8 cellular contexts compared by ENCODE assay signal in the genomic region with DNA sequence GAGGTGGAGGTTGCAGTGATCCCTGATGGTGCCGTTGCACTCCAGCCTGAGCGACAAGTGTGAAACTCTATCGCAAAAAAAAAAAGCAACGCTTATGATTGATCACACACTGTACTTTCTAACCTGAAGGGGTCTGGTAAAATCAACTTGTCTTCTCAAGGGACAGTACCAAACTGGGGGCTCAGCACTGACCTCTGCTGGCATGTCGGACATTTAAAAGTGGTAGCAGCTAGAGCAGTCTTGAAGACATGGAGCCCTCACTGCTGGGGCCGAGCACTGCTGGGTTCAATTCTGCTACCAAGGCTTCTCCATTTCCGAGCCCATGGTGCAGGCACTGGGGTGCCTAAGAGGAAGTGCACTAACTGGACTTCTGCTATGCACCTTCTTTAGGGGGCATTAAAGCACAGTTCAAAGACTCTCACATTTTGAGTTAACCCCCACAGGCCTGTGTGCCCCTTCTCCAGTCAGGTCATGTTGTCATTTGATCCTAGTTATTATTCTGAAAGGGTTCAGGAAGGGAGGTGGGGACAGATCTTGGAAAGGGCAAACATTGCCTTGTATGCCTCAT. TPM values are rescaled to one million over a fixed set of nuclear protein-coding genes. Genes with fewer than 3 reads are reported as not detected.
A peak's percentile ranks its signal among the peaks of the same experiment; 100 is the strongest.
DNase-seq lines count a peak whose midpoint lies in the region; ATAC-seq and TF ChIP-seq lines count a peak whose summit lies in the region.

No MANE protein-coding gene starts in this region.

- no peak overlapping the region for H2AFZ ChIP-seq in hepatocyte

- peaks cover 9% of the 10 kb centered on the region for H3K4me1 ChIP-seq in hepatocyte (ENCODE audit: insufficient read depth)

- peak; percentile 35 for TF ChIP-seq CTCF in hepatocyte (IDR thresholded peaks at IDR 0.05; ENCODE audit: poor library complexity)

- H3K27ac ChIP-seq in hepatocyte: no peak overlapping the region

- 91% methylated on average over 7 of the region's 7 CpGs for WGBS in hepatocyte (ENCODE audit: low lambda C conversion rate, missing lambda C conversion rate)

- peak; percentile 30 to 59 for DNase-seq in NCI-H526 (lab: John Stamatoyannopoulos, UW)
- no peak for DNase-seq in NCI-H526 treated with DMSO at 0.1 percent for 48 hours (lab: John Stamatoyannopoulos, UW)
- DNase-seq in activated CD4-positive, alpha-beta T cell treated with anti-CD3 and anti-CD28 coated beads for 4 hours: peak; percentile 21 to 47
- DNase-seq in hepatocyte (ENCODE audit: low spot score): peak; percentile 40
- DNase-seq in stimulated activated naive CD8-positive, alpha-beta T cell treated with anti-CD3 and anti-CD28 coated beads, Interleukin-15, Interleukin-2, amounts not matched to agents 100 U/mL and 50 U/mL, for 24 hours: peak; percentile 58
- no peak for DNase-seq in foreskin melanocyte
- DNase-seq in NCI-H226: no peak

- H3K9me3 ChIP-seq in hepatocyte (ENCODE audit: low read depth): no peaks in the 10 kb centered on the region

- peak; percentile 60 for ATAC-seq in HG03342 (IDR thresholded peaks at IDR 0.05; ENCODE audit: unreplicated experiment)
- no peak for ATAC-seq in stimulated activated naive CD8-positive, alpha-beta T cell treated with anti-CD3 and anti-CD28 coated beads, Interleukin-15, Interleukin-2, amounts not matched to agents 100 U/mL and 50 U/mL, for 24 hours

- H3K36me3 ChIP-seq in hepatocyte (replicated peaks; ENCODE audit: insufficient read depth, low read depth): no peaks in the 10 kb centered on the region

- no peaks in the 10 kb centered on the region for H3K9me2 ChIP-seq in hepatocyte (replicated peaks; ENCODE audit: insufficient read depth)

- no peaks in the 10 kb centered on the region for H3K79me2 ChIP-seq in hepatocyte

- no peak overlapping the region for H3K4me3 ChIP-seq in hepatocyte

- H3K4me2 ChIP-seq in hepatocyte: no peak overlapping the region

- H3K27me3 ChIP-seq in hepatocyte: no peaks in the 10 kb centered on the region

- H4K20me1 ChIP-seq in hepatocyte (ENCODE audit: insufficient read depth, poor library complexity, severe bottlenecking): no peaks in the 10 kb centered on the region

RNA-seq across cellular contexts. Expression of a gene that starts 26.4 kb away (rescaled TPM):
- total RNA-seq in hepatocyte: 0.52 and 0.60 TPM in 2 replicates
- 0.99 and 1.5 TPM in 2 replicates for polyA plus RNA-seq in hepatocyte

Comparison
In these comparisons a context has a peak if more than half of its experiments do, and no peak if none do; other contexts are left out.
1. DNase-seq: peak in NCI-H526 (2 of 2), activated CD4-positive, alpha-beta T cell treated with anti-CD3 and anti-CD28 coated beads for 4 hours (2 of 2), hepatocyte (single experiment) and stimulated activated naive CD8-positive, alpha-beta T cell treated with anti-CD3 and anti-CD28 coated beads, Interleukin-15, Interleukin-2, amounts not matched to agents 100 U/mL and 50 U/mL, for 24 hours (single experiment); none in NCI-H526 treated with DMSO at 0.1 percent for 48 hours (single experiment), foreskin melanocyte (single experiment) and NCI-H226 (single experiment).